24 cellular contexts compared by ENCODE assay signal in the genomic region with DNA sequence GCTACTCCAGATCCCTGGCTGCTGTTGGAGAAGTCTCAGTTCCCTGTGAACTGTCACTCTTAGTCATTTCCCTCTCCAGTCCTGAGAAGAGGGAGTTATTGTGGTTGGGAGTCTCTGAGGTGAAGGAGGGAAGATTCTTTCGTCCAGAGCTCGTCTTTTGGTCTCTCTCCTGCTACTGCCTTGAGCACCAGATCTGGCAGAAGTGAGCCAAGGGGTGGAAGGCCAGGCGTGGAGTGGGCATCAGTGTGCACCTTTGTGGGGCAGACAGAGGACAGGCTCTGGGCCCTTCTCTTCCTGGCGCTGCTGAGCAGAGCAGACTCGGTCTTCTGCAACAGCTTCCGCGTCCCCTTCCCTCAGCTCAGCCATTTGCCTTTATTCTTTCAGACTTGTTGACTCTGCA. TPM values are rescaled to one million over a fixed set of nuclear protein-coding genes. Genes with fewer than 3 reads are reported as not detected.
A peak's percentile ranks its signal among the peaks of the same experiment; 100 is the strongest.
DNase-seq lines count a peak whose midpoint lies in the region; ATAC-seq and TF ChIP-seq lines count a peak whose summit lies in the region.
"Had no signal": no experiment of that assay in that cellular context is flagged by ENCODE, and none has a peak within 500 bp of the region (broad histone marks: within the 10 kb centered on the region; RNA-seq: fewer than 3 reads in every experiment).

No MANE protein-coding gene starts in this region.

- H3K4me1 Mint-ChIP-seq in natural killer cell treated with Interleukin-12 subunit alpha and Interleukin-12 subunit beta and Interleukin-15 and Interleukin-18, amount 100 ng/mL, for 72 hours (ENCODE audit: low read depth in 2 of 2): no peaks in the 10 kb centered on the region
- H3K4me1 Mint-ChIP-seq in natural killer cell (no peaks in the 10 kb centered on the region), activated B cell treated with CpG ODN at 0.5 μM for 24 hours (no peaks in the 10 kb centered on the region)
- H3K4me1 Mint-ChIP-seq: CD14-positive monocyte; CD4-positive, alpha-beta memory T cell; CD8-positive, alpha-beta memory T cell had no signal

- H3K27ac ChIP-seq in osteoblast (ENCODE audit: low read depth, low read length) (no peak overlapping the region), upper lobe of right lung (no peak overlapping the region)
- H3K27ac ChIP-seq: 22Rv1, BLaER1 had no signal

- no peaks in the 10 kb centered on the region for H3K79me2 ChIP-seq in osteoblast (ENCODE audit: insufficient read depth, low read length)

- no peak overlapping the region for H3K4me3 ChIP-seq in osteoblast (ENCODE audit: insufficient read depth, low read length)
- H3K4me3 ChIP-seq in upper lobe of right lung: no peak overlapping the region
- H3K4me3 ChIP-seq: BLaER1 had no signal

- intact Hi-C loops in natural killer cell (cut with micrococcal nuclease) (no loop called here), activated B cell treated with CpG ODN at 0.5 μM for 24 hours (cut with micrococcal nuclease) (no loop called here), upper lobe of right lung (cut with DNase I) (no loop called here)

- H3K27me3 ChIP-seq in osteoblast (ENCODE audit: insufficient read depth, low read length): no peaks in the 10 kb centered on the region
- H3K27me3 ChIP-seq in upper lobe of right lung: no peaks in the 10 kb centered on the region
- H3K27me3 ChIP-seq: BE2C, BLaER1 had no signal

- peaks cover 6% of the 10 kb centered on the region for H3K36me3 Mint-ChIP-seq in natural killer cell treated with Interleukin-12 subunit alpha and Interleukin-12 subunit beta and Interleukin-15 and Interleukin-18, amount 100 ng/mL, for 72 hours
- H3K36me3 Mint-ChIP-seq in natural killer cell (peaks cover 8% of the 10 kb centered on the region), activated B cell treated with CpG ODN at 0.5 μM for 24 hours (ENCODE audit: low read depth) (peaks cover 94% of the 10 kb centered on the region)

- H3K9me3 Mint-ChIP-seq in natural killer cell treated with Interleukin-12 subunit alpha and Interleukin-12 subunit beta and Interleukin-15 and Interleukin-18, amount 100 ng/mL, for 72 hours: no peaks in the 10 kb centered on the region
- H3K9me3 Mint-ChIP-seq in natural killer cell (no peaks in the 10 kb centered on the region), activated B cell treated with CpG ODN at 0.5 μM for 24 hours (no peaks in the 10 kb centered on the region)
- H3K9me3 Mint-ChIP-seq: CD14-positive monocyte; CD4-positive, alpha-beta memory T cell; CD4-positive, CD25-positive, alpha-beta regulatory T cell; CD8-positive, alpha-beta memory T cell had no signal

- H3K4me1 ChIP-seq in osteoblast (ENCODE audit: insufficient read depth, low read length): peaks cover 9% of the 10 kb centered on the region
- no peaks in the 10 kb centered on the region for H3K4me1 ChIP-seq in upper lobe of right lung
- H3K4me1 ChIP-seq: BE2C had no signal

- H3K9me3 ChIP-seq in osteoblast (ENCODE audit: low read depth, low read length) (no peaks in the 10 kb centered on the region), upper lobe of right lung (no peaks in the 10 kb centered on the region)
- H3K9me3 ChIP-seq: BE2C, BLaER1 had no signal

- no peak for TF ChIP-seq CTCF in natural killer cell (IDR thresholded peaks at IDR 0.05)
- TF ChIP-seq CTCF in activated B cell treated with CpG ODN at 0.5 μM for 24 hours (IDR thresholded peaks at IDR 0.05): no peak
- TF ChIP-seq CTCF in osteoblast (IDR thresholded peaks at IDR 0.05; ENCODE audit: extremely low read depth, low read depth, low read length): no peak
- no peak for TF ChIP-seq CTCF in upper lobe of right lung (IDR thresholded peaks at IDR 0.05)

- no peak overlapping the region for H2AFZ ChIP-seq in osteoblast (ENCODE audit: low read length)

- no peak overlapping the region for H3K27ac Mint-ChIP-seq in natural killer cell treated with Interleukin-12 subunit alpha and Interleukin-12 subunit beta and Interleukin-15 and Interleukin-18, amount 100 ng/mL, for 72 hours
- H3K27ac Mint-ChIP-seq in natural killer cell: no peak overlapping the region
- H3K27ac Mint-ChIP-seq in activated B cell treated with CpG ODN at 0.5 μM for 24 hours: peak overlapping the region; percentile 12
- H3K27ac Mint-ChIP-seq: CD4-positive, alpha-beta memory T cell; CD8-positive, alpha-beta memory T cell had no signal

- no peaks in the 10 kb centered on the region for H4K20me1 ChIP-seq in osteoblast (ENCODE audit: insufficient read depth, low read length)

- H3K36me3 ChIP-seq in osteoblast (ENCODE audit: insufficient read depth, low read length) (peaks cover 58% of the 10 kb centered on the region), upper lobe of right lung (peaks cover 98% of the 10 kb centered on the region)
- H3K36me3 ChIP-seq: BE2C had no signal

- ATAC-seq in natural killer cell treated with Interleukin-12 subunit alpha and Interleukin-12 subunit beta and Interleukin-15 and Interleukin-18, amount 100 ng/mL, for 72 hours: no peak
- no peak for ATAC-seq in natural killer cell
- no peak for ATAC-seq in activated B cell treated with CpG ODN at 0.5 μM for 24 hours (ENCODE audit: low read depth)
- ATAC-seq in upper lobe of right lung: no peak

- CTCF ChIA-PET in activated B cell treated with CpG ODN at 0.5 μM for 24 hours (lab: Charles Lee): interaction anchor here (1.1 kb wide), 1 partner anchor 40 kb away, joined by 3 read pairs; no protein-coding TSS in a partner anchor

- H3K27me3 Mint-ChIP-seq in natural killer cell treated with Interleukin-12 subunit alpha and Interleukin-12 subunit beta and Interleukin-15 and Interleukin-18, amount 100 ng/mL, for 72 hours: no peaks in the 10 kb centered on the region
- no peaks in the 10 kb centered on the region for H3K27me3 Mint-ChIP-seq in natural killer cell (ENCODE audit: low read depth in 2 of 2)
- no peaks in the 10 kb centered on the region for H3K27me3 Mint-ChIP-seq in activated B cell treated with CpG ODN at 0.5 μM for 24 hours
- H3K27me3 Mint-ChIP-seq: CD4-positive, alpha-beta memory T cell; CD4-positive, CD25-positive, alpha-beta regulatory T cell; CD8-positive, alpha-beta memory T cell had no signal

- peak; percentile 53 for DNase-seq in natural killer cell treated with Interleukin-12 subunit alpha and Interleukin-12 subunit beta and Interleukin-15 and Interleukin-18, amount 100 ng/mL, for 72 hours (ENCODE audit: low spot score)
- DNase-seq in natural killer cell (no peak), activated B cell treated with CpG ODN at 0.5 μM for 24 hours (no peak), osteoblast (ENCODE audit: insufficient read length, low spot score, missing footprints) (peak; percentile 41), upper lobe of right lung (peak; percentile 23), A172 (ENCODE audit: low spot score) (no peak), DMS53 (lab: John Stamatoyannopoulos, UW) (no peak), RKO (ENCODE audit: low spot score) (no peak)
- DNase-seq: ACHN; BE2C; C1 segment of cervical spinal cord; CD4-positive, alpha-beta memory T cell; CD4-positive, CD25-positive, alpha-beta regulatory T cell; CD8-positive, alpha-beta memory T cell; COR-L47; DMS 273 treated with DMSO at 0.1 percent for 48 hours; DMS153; DMS79 treated with DMSO at 0.1 percent for 48 hours; GDM1 had no signal

- no peak overlapping the region for H3K4me2 ChIP-seq in osteoblast (ENCODE audit: insufficient read depth, low read length)
- H3K4me2 ChIP-seq: BLaER1 had no signal

- POLR2A ChIA-PET in activated B cell treated with CpG ODN at 0.5 μM for 24 hours (lab: Charles Lee): no interaction called here

- no peak overlapping the region for H3K4me3 Mint-ChIP-seq in natural killer cell treated with Interleukin-12 subunit alpha and Interleukin-12 subunit beta and Interleukin-15 and Interleukin-18, amount 100 ng/mL, for 72 hours
- H3K4me3 Mint-ChIP-seq in natural killer cell (no peak overlapping the region), activated B cell treated with CpG ODN at 0.5 μM for 24 hours (no peak overlapping the region)
- H3K4me3 Mint-ChIP-seq: CD14-positive monocyte; CD4-positive, alpha-beta memory T cell; CD4-positive, CD25-positive, alpha-beta regulatory T cell; CD8-positive, alpha-beta memory T cell had no signal

RNA-seq across cellular contexts. Expression of gene CLCN6, which starts 19.1 kb away (rescaled TPM):
- 10 to 100 TPM; 15.0 to 31.0 TPM for total RNA-seq in natural killer cell treated with Interleukin-12 subunit alpha and Interleukin-12 subunit beta and Interleukin-15 and Interleukin-18, amount 100 ng/mL, for 72 hours
- total RNA-seq in natural killer cell (10 to 100 TPM; 21.4 to 28.6 (median 25.6) TPM), activated B cell treated with CpG ODN at 0.5 μM for 24 hours (66.0 and 79.6 TPM in 2 replicates), osteoblast (21.0 and 22.4 TPM in 2 replicates), upper lobe of right lung (33.7 TPM)
- 1.3 and 4.1 TPM in 2 replicates for total RNA-seq in A172 (2014; rRNA removed; shearing (Covaris generic))

RNA-seq across cellular contexts. Expression of gene MTHFR, which starts 19.4 kb away (rescaled TPM):
- total RNA-seq in natural killer cell treated with Interleukin-12 subunit alpha and Interleukin-12 subunit beta and Interleukin-15 and Interleukin-18, amount 100 ng/mL, for 72 hours: 10 to 100 TPM; 25.7 to 30.4 TPM
- 10 to 100 TPM; 61.8 to 78.4 (median 69.5) TPM for total RNA-seq in natural killer cell
- total RNA-seq in activated B cell treated with CpG ODN at 0.5 μM for 24 hours: 54.1 and 56.9 TPM in 2 replicates
- total RNA-seq in osteoblast: 32.6 and 34.5 TPM in 2 replicates
- total RNA-seq in upper lobe of right lung: 45.4 TPM
- total RNA-seq in A172 (2014; rRNA removed; shearing (Covaris generic)): 3.5 and 4.6 TPM in 2 replicates

RNA-seq across cellular contexts. Expression of gene NPPA, which starts 22.5 kb away (rescaled TPM):
- total RNA-seq in natural killer cell treated with Interleukin-12 subunit alpha and Interleukin-12 subunit beta and Interleukin-15 and Interleukin-18, amount 100 ng/mL, for 72 hours: not detected
- not detected for total RNA-seq in natural killer cell
- not detected in 2 replicates for total RNA-seq in activated B cell treated with CpG ODN at 0.5 μM for 24 hours
- not detected in 2 replicates for total RNA-seq in osteoblast
- total RNA-seq in upper lobe of right lung: 8.4 TPM
- not detected in 2 replicates for total RNA-seq in A172 (2014; rRNA removed; shearing (Covaris generic))
- total RNA-seq: A673; CD4-positive, alpha-beta memory T cell; CD4-positive, CD25-positive, alpha-beta regulatory T cell; CD8-positive, alpha-beta memory T cell; G401 had no signal

RNA-seq across cellular contexts. Expression of gene NPPB, which starts 33.6 kb away (rescaled TPM):
- total RNA-seq in natural killer cell treated with Interleukin-12 subunit alpha and Interleukin-12 subunit beta and Interleukin-15 and Interleukin-18, amount 100 ng/mL, for 72 hours: not detected
- total RNA-seq in natural killer cell (not detected), activated B cell treated with CpG ODN at 0.5 μM for 24 hours (not detected in 2 replicates), osteoblast (not detected in 2 replicates), upper lobe of right lung (0.81 TPM)
- total RNA-seq in A172 (2014; rRNA removed; shearing (Covaris generic)): 6.5 and 12.8 TPM in 2 replicates
- total RNA-seq: A673; CD4-positive, alpha-beta memory T cell; CD4-positive, CD25-positive, alpha-beta regulatory T cell; CD8-positive, alpha-beta memory T cell; G401 had no signal

Comparison
In these comparisons a context has a peak if more than half of its experiments do, and no peak if none do; other contexts are left out.
1. DNase-seq: peak in natural killer cell treated with Interleukin-12 subunit alpha and Interleukin-12 subunit beta and Interleukin-15 and Interleukin-18, amount 100 ng/mL, for 72 hours (single experiment), osteoblast (single experiment) and upper lobe of right lung (single experiment); none in natural killer cell (single experiment), activated B cell treated with CpG ODN at 0.5 μM for 24 hours (single experiment), A172 (single experiment), DMS53 (single experiment) and RKO (single experiment).